8 cellular contexts compared by ENCODE assay signal in genomic region chr15:49438970-49439631, GRCh38.
DNase-seq lines count a peak whose midpoint lies in the region; ATAC-seq lines count a peak whose summit lies in the region.

No MANE protein-coding gene starts in this region.

- ATAC-seq in HG02678 (IDR thresholded peaks at IDR 0.05; ENCODE audit: unreplicated experiment): peak; percentile 74
- ATAC-seq in memory B cell (ENCODE audit: low read depth): peak; percentile 58
- ATAC-seq in activated naive CD8-positive, alpha-beta T cell treated with anti-CD3 and anti-CD28 coated beads, Interleukin-2, amount 50 U/mL, for 24 hours: no peak
- ATAC-seq in stimulated activated naive CD8-positive, alpha-beta T cell treated with anti-CD3 and anti-CD28 coated beads, Interleukin-15, amount 100 ng/mL, for 72 hours: no peak

- H3K27ac Mint-ChIP-seq in memory B cell: peak overlapping the region; percentile 33
- no peak overlapping the region for H3K27ac Mint-ChIP-seq in activated naive CD8-positive, alpha-beta T cell treated with anti-CD3 and anti-CD28 coated beads, Interleukin-2, amount 50 U/mL, for 24 hours
- H3K27ac Mint-ChIP-seq in stimulated activated naive CD8-positive, alpha-beta T cell treated with anti-CD3 and anti-CD28 coated beads, Interleukin-15, amount 100 ng/mL, for 72 hours: no peak overlapping the region

- DNase-seq in GF-D8 (lab: John Stamatoyannopoulos, UW) (peak; percentile 15), SKM-1 (lab: John Stamatoyannopoulos, UW; ENCODE audit: unreplicated experiment) (peak; percentile 78), memory B cell (ENCODE audit: low spot score in 2 of 2) (no peak), NCI-H2171 (lab: John Stamatoyannopoulos, UW) (no peak), SHP77 (lab: John Stamatoyannopoulos, UW) (no peak)
- no peak for DNase-seq in activated naive CD8-positive, alpha-beta T cell treated with anti-CD3 and anti-CD28 coated beads, Interleukin-2, amount 50 U/mL, for 24 hours
- no peak for DNase-seq in stimulated activated naive CD8-positive, alpha-beta T cell treated with anti-CD3 and anti-CD28 coated beads, Interleukin-15, amount 100 ng/mL, for 72 hours

- H3K36me3 Mint-ChIP-seq in memory B cell: no peaks in the 10 kb centered on the region
- H3K36me3 Mint-ChIP-seq in activated naive CD8-positive, alpha-beta T cell treated with anti-CD3 and anti-CD28 coated beads, Interleukin-2, amount 50 U/mL, for 24 hours (ENCODE audit: low read depth): no peaks in the 10 kb centered on the region

- no peak overlapping the region for H3K4me3 Mint-ChIP-seq in memory B cell
- H3K4me3 Mint-ChIP-seq in activated naive CD8-positive, alpha-beta T cell treated with anti-CD3 and anti-CD28 coated beads, Interleukin-2, amount 50 U/mL, for 24 hours: no peak overlapping the region
- H3K4me3 Mint-ChIP-seq in stimulated activated naive CD8-positive, alpha-beta T cell treated with anti-CD3 and anti-CD28 coated beads, Interleukin-15, amount 100 ng/mL, for 72 hours: no peak overlapping the region

- no peaks in the 10 kb centered on the region for H3K27me3 Mint-ChIP-seq in memory B cell
- H3K27me3 Mint-ChIP-seq in activated naive CD8-positive, alpha-beta T cell treated with anti-CD3 and anti-CD28 coated beads, Interleukin-2, amount 50 U/mL, for 24 hours: no peaks in the 10 kb centered on the region
- no peaks in the 10 kb centered on the region for H3K27me3 Mint-ChIP-seq in stimulated activated naive CD8-positive, alpha-beta T cell treated with anti-CD3 and anti-CD28 coated beads, Interleukin-15, amount 100 ng/mL, for 72 hours

- no peaks in the 10 kb centered on the region for H3K9me3 Mint-ChIP-seq in memory B cell
- no peaks in the 10 kb centered on the region for H3K9me3 Mint-ChIP-seq in activated naive CD8-positive, alpha-beta T cell treated with anti-CD3 and anti-CD28 coated beads, Interleukin-2, amount 50 U/mL, for 24 hours
- no peaks in the 10 kb centered on the region for H3K9me3 Mint-ChIP-seq in stimulated activated naive CD8-positive, alpha-beta T cell treated with anti-CD3 and anti-CD28 coated beads, Interleukin-15, amount 100 ng/mL, for 72 hours

- peaks cover 11% of the 10 kb centered on the region for H3K4me1 Mint-ChIP-seq in memory B cell
- no peaks in the 10 kb centered on the region for H3K4me1 Mint-ChIP-seq in activated naive CD8-positive, alpha-beta T cell treated with anti-CD3 and anti-CD28 coated beads, Interleukin-2, amount 50 U/mL, for 24 hours
- no peaks in the 10 kb centered on the region for H3K4me1 Mint-ChIP-seq in stimulated activated naive CD8-positive, alpha-beta T cell treated with anti-CD3 and anti-CD28 coated beads, Interleukin-15, amount 100 ng/mL, for 72 hours

Comparison
In these comparisons a context has a peak if more than half of its experiments do, and no peak if none do; other contexts are left out.
1. DNase-seq: peak in GF-D8 (single experiment) and SKM-1 (single experiment); none in memory B cell (0 of 2), activated naive CD8-positive, alpha-beta T cell treated with anti-CD3 and anti-CD28 coated beads, Interleukin-2, amount 50 U/mL, for 24 hours (single experiment), stimulated activated naive CD8-positive, alpha-beta T cell treated with anti-CD3 and anti-CD28 coated beads, Interleukin-15, amount 100 ng/mL, for 72 hours (0 of 2), NCI-H2171 (single experiment) and SHP77 (0 of 2).
2. ATAC-seq: peak in HG02678 (single experiment) and memory B cell (single experiment); none in activated naive CD8-positive, alpha-beta T cell treated with anti-CD3 and anti-CD28 coated beads, Interleukin-2, amount 50 U/mL, for 24 hours (single experiment) and stimulated activated naive CD8-positive, alpha-beta T cell treated with anti-CD3 and anti-CD28 coated beads, Interleukin-15, amount 100 ng/mL, for 72 hours (single experiment).